ENCODE assay signal across 8 cellular contexts in genomic region chr21:28745131-28746055, GRCh38.
A peak's percentile ranks its signal among the peaks of the same experiment; 100 is the strongest.
DNase-seq lines count a peak whose midpoint lies in the region; ATAC-seq, FAIRE-seq and TF ChIP-seq lines count a peak whose summit lies in the region.

No MANE protein-coding gene starts in this region.

- ATAC-seq in HG02840 (IDR thresholded peaks at IDR 0.05; ENCODE audit: low FRiP score, unreplicated experiment) (peak; percentile 70), left ventricle myocardium superior (peak; percentile 91)

- FAIRE-seq in urothelium cell line (lab: Jason Lieb, UNC) = peak; percentile 74

- intact Hi-C loops in left ventricle myocardium superior (cut with micrococcal nuclease) = loop anchor here (5.0 kb wide), 4 partner anchors 197 to 1898 kb away; partner anchors contain the start of gene ADAMTS1

- peak; percentile 82 for TF ChIP-seq CTCF in GM12874 (IDR thresholded peaks at IDR 0.05; ENCODE audit: insufficient read depth, low read depth, low read length)

- peak overlapping the region; percentile 2 for H3K27ac ChIP-seq in angular gyrus (ENCODE audit: low read depth, low read length)

- DNase-seq in NCI-H1417 treated with DMSO at 0.1 percent for 48 hours (lab: John Stamatoyannopoulos, UW) (peak; percentile 66), T follicular helper cell (ENCODE audit: low read depth) (peak; percentile 46), left ventricle myocardium superior (peak; percentile 59), pulmonary artery endothelial cell (ENCODE audit: low read depth, low spot score) (peak; percentile 77), urothelium cell line (ENCODE audit: low spot score) (peak; percentile 76)

Comparison
In these comparisons a context has a peak if more than half of its experiments do, and no peak if none do; other contexts are left out.
1. Peak in every context shown above with its lines: DNase-seq, ATAC-seq and H3K27ac ChIP-seq.